In genomic region chr13:80251403-80251802, GRCh38 we compare ENCODE assay signal across 1 cellular context.
A peak's percentile ranks its signal among the peaks of the same experiment; 100 is the strongest.
TF ChIP-seq lines count a peak whose summit lies in the region.

No MANE protein-coding gene starts in this region.

TF ChIP-seq in HEK293, 187 proteins besides CTCF, POLR2A, EP300 and RAD21 (continued from another document):
- TF ChIP-seq, protein P1, sequence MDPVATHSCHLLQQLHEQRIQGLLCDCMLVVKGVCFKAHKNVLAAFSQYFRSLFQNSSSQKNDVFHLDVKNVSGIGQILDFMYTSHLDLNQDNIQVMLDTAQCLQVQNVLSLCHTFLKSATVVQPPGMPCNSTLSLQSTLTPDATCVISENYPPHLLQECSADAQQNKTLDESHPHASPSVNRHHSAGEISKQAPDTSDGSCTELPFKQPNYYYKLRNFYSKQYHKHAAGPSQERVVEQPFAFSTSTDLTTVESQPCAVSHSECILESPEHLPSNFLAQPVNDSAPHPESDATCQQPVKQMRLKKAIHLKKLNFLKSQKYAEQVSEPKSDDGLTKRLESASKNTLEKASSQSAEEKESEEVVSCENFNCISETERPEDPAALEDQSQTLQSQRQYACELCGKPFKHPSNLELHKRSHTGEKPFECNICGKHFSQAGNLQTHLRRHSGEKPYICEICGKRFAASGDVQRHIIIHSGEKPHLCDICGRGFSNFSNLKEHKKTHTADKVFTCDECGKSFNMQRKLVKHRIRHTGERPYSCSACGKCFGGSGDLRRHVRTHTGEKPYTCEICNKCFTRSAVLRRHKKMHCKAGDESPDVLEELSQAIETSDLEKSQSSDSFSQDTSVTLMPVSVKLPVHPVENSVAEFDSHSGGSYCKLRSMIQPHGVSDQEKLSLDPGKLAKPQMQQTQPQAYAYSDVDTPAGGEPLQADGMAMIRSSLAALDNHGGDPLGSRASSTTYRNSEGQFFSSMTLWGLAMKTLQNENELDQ (tag by site-specific recombination; IDR thresholded peaks at IDR 0.05; ENCODE audit: low read depth) = no peak
- TF ChIP-seq ZNF23 (tag by site-specific recombination; IDR thresholded peaks at IDR 0.05; ENCODE audit: borderline replicate concordance) = no peak
- TF ChIP-seq ZBTB21 (tag by site-specific recombination; IDR thresholded peaks at IDR 0.05) = no peak
- no peak for TF ChIP-seq ZNF239 (tag by site-specific recombination; IDR thresholded peaks at IDR 0.05)
- no peak for TF ChIP-seq ZNF654 (tag by site-specific recombination; IDR thresholded peaks at IDR 0.05; ENCODE audit: low read depth)
- TF ChIP-seq ZNF2 (tag by site-specific recombination; IDR thresholded peaks at IDR 0.05) = no peak
- TF ChIP-seq, protein P2, sequence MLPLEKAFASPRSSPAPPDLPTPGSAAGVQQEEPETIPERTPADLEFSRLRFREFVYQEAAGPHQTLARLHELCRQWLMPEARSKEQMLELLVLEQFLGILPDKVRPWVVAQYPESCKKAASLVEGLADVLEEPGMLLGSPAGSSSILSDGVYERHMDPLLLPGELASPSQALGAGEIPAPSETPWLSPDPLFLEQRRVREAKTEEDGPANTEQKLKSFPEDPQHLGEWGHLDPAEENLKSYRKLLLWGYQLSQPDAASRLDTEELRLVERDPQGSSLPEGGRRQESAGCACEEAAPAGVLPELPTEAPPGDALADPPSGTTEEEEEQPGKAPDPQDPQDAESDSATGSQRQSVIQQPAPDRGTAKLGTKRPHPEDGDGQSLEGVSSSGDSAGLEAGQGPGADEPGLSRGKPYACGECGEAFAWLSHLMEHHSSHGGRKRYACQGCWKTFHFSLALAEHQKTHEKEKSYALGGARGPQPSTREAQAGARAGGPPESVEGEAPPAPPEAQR (tag by site-specific recombination; IDR thresholded peaks at IDR 0.05) = no peak
- TF ChIP-seq ZNF610 (tag by site-specific recombination; IDR thresholded peaks at IDR 0.05; ENCODE audit: borderline replicate concordance) = peak; percentile 45; the same call in 1 of the 2 replicates
- TF ChIP-seq ZNF521 (tag by site-specific recombination; IDR thresholded peaks at IDR 0.05) = no peak
- no peak for TF ChIP-seq ZNF335 (tag by site-specific recombination; conservative IDR thresholded peaks at IDR 0.05)
- TF ChIP-seq ZNF366 (tag by site-specific recombination; conservative IDR thresholded peaks at IDR 0.05) = peak; percentile 66
- TF ChIP-seq ZNF837 (tag by site-specific recombination; IDR thresholded peaks at IDR 0.05) = no peak
- no peak for TF ChIP-seq ZFP37 (tag by site-specific recombination; IDR thresholded peaks at IDR 0.05)
- TF ChIP-seq ZNF830 (tag by site-specific recombination; IDR thresholded peaks at IDR 0.05; ENCODE audit: low read depth) = no peak
- TF ChIP-seq ZNF19 (tag by site-specific recombination; IDR thresholded peaks at IDR 0.05; ENCODE audit: low read depth) = no peak
- TF ChIP-seq OSR2 (tag by site-specific recombination; IDR thresholded peaks at IDR 0.05) = no peak; the same call in 1 of the 2 replicates
- TF ChIP-seq, protein P3, sequence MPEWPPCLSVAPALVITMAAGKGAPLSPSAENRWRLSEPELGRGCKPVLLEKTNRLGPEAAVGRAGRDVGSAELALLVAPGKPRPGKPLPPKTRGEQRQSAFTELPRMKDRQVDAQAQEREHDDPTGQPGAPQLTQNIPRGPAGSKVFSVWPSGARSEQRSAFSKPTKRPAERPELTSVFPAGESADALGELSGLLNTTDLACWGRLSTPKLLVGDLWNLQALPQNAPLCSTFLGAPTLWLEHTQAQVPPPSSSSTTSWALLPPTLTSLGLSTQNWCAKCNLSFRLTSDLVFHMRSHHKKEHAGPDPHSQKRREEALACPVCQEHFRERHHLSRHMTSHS (tag by site-specific recombination; IDR thresholded peaks at IDR 0.05) = no peak
- no peak for TF ChIP-seq ZBTB48 (tag by site-specific recombination; IDR thresholded peaks at IDR 0.05)
- TF ChIP-seq SCRT2 (tag by site-specific recombination; IDR thresholded peaks at IDR 0.05) = no peak
- no peak for TF ChIP-seq ZFP3 (tag by site-specific recombination; IDR thresholded peaks at IDR 0.05; ENCODE audit: low read depth)
- no peak for TF ChIP-seq ZNF423 (tag by site-specific recombination; IDR thresholded peaks at IDR 0.05)
- no peak for TF ChIP-seq YY1 (tag by site-specific recombination; IDR thresholded peaks at IDR 0.05)
- no peak for TF ChIP-seq YY2 (tag by site-specific recombination; IDR thresholded peaks at IDR 0.05)
- TF ChIP-seq, protein P4, sequence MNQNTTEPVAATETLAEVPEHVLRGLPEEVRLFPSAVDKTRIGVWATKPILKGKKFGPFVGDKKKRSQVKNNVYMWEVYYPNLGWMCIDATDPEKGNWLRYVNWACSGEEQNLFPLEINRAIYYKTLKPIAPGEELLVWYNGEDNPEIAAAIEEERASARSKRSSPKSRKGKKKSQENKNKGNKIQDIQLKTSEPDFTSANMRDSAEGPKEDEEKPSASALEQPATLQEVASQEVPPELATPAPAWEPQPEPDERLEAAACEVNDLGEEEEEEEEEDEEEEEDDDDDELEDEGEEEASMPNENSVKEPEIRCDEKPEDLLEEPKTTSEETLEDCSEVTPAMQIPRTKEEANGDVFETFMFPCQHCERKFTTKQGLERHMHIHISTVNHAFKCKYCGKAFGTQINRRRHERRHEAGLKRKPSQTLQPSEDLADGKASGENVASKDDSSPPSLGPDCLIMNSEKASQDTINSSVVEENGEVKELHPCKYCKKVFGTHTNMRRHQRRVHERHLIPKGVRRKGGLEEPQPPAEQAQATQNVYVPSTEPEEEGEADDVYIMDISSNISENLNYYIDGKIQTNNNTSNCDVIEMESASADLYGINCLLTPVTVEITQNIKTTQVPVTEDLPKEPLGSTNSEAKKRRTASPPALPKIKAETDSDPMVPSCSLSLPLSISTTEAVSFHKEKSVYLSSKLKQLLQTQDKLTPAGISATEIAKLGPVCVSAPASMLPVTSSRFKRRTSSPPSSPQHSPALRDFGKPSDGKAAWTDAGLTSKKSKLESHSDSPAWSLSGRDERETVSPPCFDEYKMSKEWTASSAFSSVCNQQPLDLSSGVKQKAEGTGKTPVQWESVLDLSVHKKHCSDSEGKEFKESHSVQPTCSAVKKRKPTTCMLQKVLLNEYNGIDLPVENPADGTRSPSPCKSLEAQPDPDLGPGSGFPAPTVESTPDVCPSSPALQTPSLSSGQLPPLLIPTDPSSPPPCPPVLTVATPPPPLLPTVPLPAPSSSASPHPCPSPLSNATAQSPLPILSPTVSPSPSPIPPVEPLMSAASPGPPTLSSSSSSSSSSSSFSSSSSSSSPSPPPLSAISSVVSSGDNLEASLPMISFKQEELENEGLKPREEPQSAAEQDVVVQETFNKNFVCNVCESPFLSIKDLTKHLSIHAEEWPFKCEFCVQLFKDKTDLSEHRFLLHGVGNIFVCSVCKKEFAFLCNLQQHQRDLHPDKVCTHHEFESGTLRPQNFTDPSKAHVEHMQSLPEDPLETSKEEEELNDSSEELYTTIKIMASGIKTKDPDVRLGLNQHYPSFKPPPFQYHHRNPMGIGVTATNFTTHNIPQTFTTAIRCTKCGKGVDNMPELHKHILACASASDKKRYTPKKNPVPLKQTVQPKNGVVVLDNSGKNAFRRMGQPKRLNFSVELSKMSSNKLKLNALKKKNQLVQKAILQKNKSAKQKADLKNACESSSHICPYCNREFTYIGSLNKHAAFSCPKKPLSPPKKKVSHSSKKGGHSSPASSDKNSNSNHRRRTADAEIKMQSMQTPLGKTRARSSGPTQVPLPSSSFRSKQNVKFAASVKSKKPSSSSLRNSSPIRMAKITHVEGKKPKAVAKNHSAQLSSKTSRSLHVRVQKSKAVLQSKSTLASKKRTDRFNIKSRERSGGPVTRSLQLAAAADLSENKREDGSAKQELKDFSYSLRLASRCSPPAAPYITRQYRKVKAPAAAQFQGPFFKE (tag by site-specific recombination; IDR thresholded peaks at IDR 0.05; ENCODE audit: borderline replicate concordance) = no peak
TF ChIP-seq in HEK293: peak in this region for 30.
